In the genomic region with DNA sequence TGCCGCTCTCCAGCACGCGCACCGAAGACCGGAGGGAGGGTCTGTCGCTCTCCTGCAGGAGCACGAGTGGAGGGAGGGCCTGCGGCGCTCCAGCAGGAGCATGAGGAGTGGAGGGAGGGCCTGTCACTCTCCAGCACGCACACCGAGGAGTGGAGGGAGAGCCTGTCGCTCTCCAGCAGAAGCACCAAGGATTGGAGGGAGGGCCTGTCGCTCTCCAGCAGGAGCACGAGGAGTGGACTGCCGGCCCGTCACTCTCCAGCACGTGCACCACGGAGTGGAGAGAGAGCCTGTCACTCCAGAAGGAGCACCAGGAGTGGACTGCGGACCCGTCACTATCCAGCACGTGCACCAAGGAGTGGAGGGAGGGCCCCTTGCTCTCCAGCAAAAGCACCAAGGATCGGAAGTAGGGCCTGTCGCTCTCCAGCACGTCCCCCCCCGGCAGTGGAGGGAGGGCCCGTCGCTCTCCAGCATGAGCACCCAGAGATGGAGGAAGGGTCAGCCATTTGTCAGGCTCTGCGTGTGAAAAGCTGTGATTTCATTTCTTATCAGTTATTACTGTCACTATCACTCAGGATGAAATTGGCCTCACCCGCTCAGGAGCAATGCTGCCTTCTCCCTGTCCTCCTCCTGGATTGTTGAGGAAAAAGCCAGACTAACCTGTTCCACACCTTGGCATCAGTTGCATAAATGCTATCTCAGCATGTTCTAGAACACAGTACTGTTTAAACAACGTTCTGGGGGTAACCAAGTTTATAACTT, we compare ENCODE assay signal across 10 cellular contexts. TPM values are rescaled to one million over a fixed set of nuclear protein-coding genes. Genes with fewer than 3 reads are reported as not detected.
DNase-seq lines count a peak whose midpoint lies in the region; ATAC-seq and TF ChIP-seq lines count a peak whose summit lies in the region.
"Had no signal": no experiment of that assay in that cellular context is flagged by ENCODE, and none has a peak within 500 bp of the region (broad histone marks: within the 10 kb centered on the region; RNA-seq: fewer than 3 reads in every experiment).

No MANE protein-coding gene starts in this region.

- no TSS peak for BruUV-seq in HCT116 (replicated peaks; lab: Mats Ljungman, UMichigan)

- CTCF ChIA-PET in HCT116 (lab: Charles Lee) = no interaction called here
- CTCF ChIA-PET in activated CD8-positive, alpha-beta T cell treated with anti-CD3 and anti-CD28 coated beads for 36 hours (lab: Charles Lee) = no interaction called here

- H3K27me3 ChIP-seq in HCT116 (ENCODE audit: insufficient read depth, low read length) = no peaks in the 10 kb centered on the region
- H3K27me3 ChIP-seq in iPS DF 6.9 (ENCODE audit: control insufficient read depth, insufficient read depth, low read length) = no peaks in the 10 kb centered on the region
- H3K27me3 ChIP-seq: hepatocyte had no signal

- peaks cover 2% of the 10 kb centered on the region for H3K4me1 Mint-ChIP-seq in activated CD8-positive, alpha-beta T cell treated with anti-CD3 and anti-CD28 coated beads for 36 hours (ENCODE audit: low read depth)
- peaks cover 9 to 18% of the 10 kb centered on the region in 2 donors for H3K4me1 Mint-ChIP-seq in stimulated activated naive B cell treated with anti-CD40 and anti-IgM and Interleukin-4, amounts not matched to agents 10 μg/mL and 1 μg/mL and 100 μg/mL, for 72 hours

- H3K9me3 ChIP-seq in HCT116 (ENCODE audit: control insufficient read depth in 1 of 2, insufficient read depth in 1 of 2, low read depth in 1 of 2, low read length in 2 of 2) = no peaks in the 10 kb centered on the region
- no peaks in the 10 kb centered on the region for H3K9me3 ChIP-seq in iPS DF 6.9 (ENCODE audit: control insufficient read depth, insufficient read depth, low read length)
- H3K9me3 ChIP-seq: thoracic aorta had no signal

- no peak for DNase-seq in HCT116 (ENCODE audit: low read depth, low spot score)
- peak; percentile 35 for DNase-seq in activated CD8-positive, alpha-beta T cell treated with anti-CD3 and anti-CD28 coated beads for 36 hours
- peak; percentile 92 for DNase-seq in iPS DF 6.9 (ENCODE audit: low read depth, low spot score)
- DNase-seq in stimulated activated naive B cell treated with anti-CD40 and anti-IgM and Interleukin-4, amounts not matched to agents 10 μg/mL and 1 μg/mL and 100 μg/mL, for 72 hours = no peak
- DNase-seq in HuH-7 (ENCODE audit: low spot score) = no peak
- DNase-seq in COR-L47 (lab: John Stamatoyannopoulos, UW) = no peak
- DNase-seq in foreskin melanocyte = no peak
- DNase-seq: activated naive CD4-positive, alpha-beta T cell treated with anti-CD3 and anti-CD28 coated beads for 36 hours had no signal

- no peak for TF ChIP-seq POLR2A in HCT116 (IDR thresholded peaks at IDR 0.05; ENCODE audit: borderline replicate concordance, extremely low read depth, insufficient read depth, insufficient read length)

- no peak overlapping the region for H3K4me3 ChIP-seq in HCT116 (replicated peaks in 1 of 2; ENCODE audit: low read depth in 1 of 2, low read length in 2 of 2)
- H3K4me3 ChIP-seq in iPS DF 6.9 (ENCODE audit: low read length) = no peak overlapping the region
- H3K4me3 ChIP-seq: hepatocyte, thoracic aorta had no signal

- H3K27ac ChIP-seq in HCT116 (ENCODE audit: low read depth, low read length) = no peak overlapping the region
- H3K27ac ChIP-seq in iPS DF 6.9 (ENCODE audit: low read length) = no peak overlapping the region
- H3K27ac ChIP-seq: hepatocyte, thoracic aorta had no signal

- H2AFZ ChIP-seq in HCT116 (ENCODE audit: low read depth, low read length, poor library complexity, severe bottlenecking) = no peak overlapping the region
- H2AFZ ChIP-seq: hepatocyte had no signal

- H3K9me3 Mint-ChIP-seq in activated CD8-positive, alpha-beta T cell treated with anti-CD3 and anti-CD28 coated beads for 36 hours = no peaks in the 10 kb centered on the region
- H3K9me3 Mint-ChIP-seq in stimulated activated naive B cell treated with anti-CD40 and anti-IgM and Interleukin-4, amounts not matched to agents 10 μg/mL and 1 μg/mL and 100 μg/mL, for 72 hours = no peaks in the 10 kb centered on the region
- H3K9me3 Mint-ChIP-seq: activated naive CD4-positive, alpha-beta T cell treated with anti-CD3 and anti-CD28 coated beads for 36 hours had no signal

- POLR2A ChIA-PET in HCT116 (lab: Charles Lee) = no interaction called here
- POLR2A ChIA-PET in activated CD8-positive, alpha-beta T cell treated with anti-CD3 and anti-CD28 coated beads for 36 hours (lab: Charles Lee) = interaction anchor here (0.7 kb wide), 1 partner anchor 1558 kb away, joined by 6 read pairs; no protein-coding TSS in a partner anchor

- H3K27ac Mint-ChIP-seq in activated CD8-positive, alpha-beta T cell treated with anti-CD3 and anti-CD28 coated beads for 36 hours = no peak overlapping the region
- peak overlapping the region; percentile 57 for H3K27ac Mint-ChIP-seq in stimulated activated naive B cell treated with anti-CD40 and anti-IgM and Interleukin-4, amounts not matched to agents 10 μg/mL and 1 μg/mL and 100 μg/mL, for 72 hours
- H3K27ac Mint-ChIP-seq: activated naive CD4-positive, alpha-beta T cell treated with anti-CD3 and anti-CD28 coated beads for 36 hours had no signal

- H3K79me2 ChIP-seq in HCT116 (ENCODE audit: insufficient read depth, low read length) = no peaks in the 10 kb centered on the region
- H3K79me2 ChIP-seq: hepatocyte had no signal

- TF ChIP-seq RAD21 in HCT116 (IDR thresholded peaks at IDR 0.05; ENCODE audit: low read depth) = no peak

- ATAC-seq in HCT116 = peak; percentile 37
- peak; percentile 83 for ATAC-seq in activated CD8-positive, alpha-beta T cell treated with anti-CD3 and anti-CD28 coated beads for 36 hours
- peak in 1 of 2 donors; percentile 20 for ATAC-seq in stimulated activated naive B cell treated with anti-CD40 and anti-IgM and Interleukin-4, amounts not matched to agents 10 μg/mL and 1 μg/mL and 100 μg/mL, for 72 hours (replicated peaks)

- RAD21 ChIA-PET in HCT116 (lab: Charles Lee; ENCODE audit: low non-redundant PET in 1 of 2, low total read pairs in 2 of 2, uncharacterized antibody in 2 of 2, unreplicated experiment in 2 of 2) = no interaction called here

- no peak overlapping the region for H3K9ac ChIP-seq in HCT116 (ENCODE audit: low read length)

- intact Hi-C loops in HCT116 (cut with micrococcal nuclease) = no loop called here
- intact Hi-C loops in activated CD8-positive, alpha-beta T cell treated with anti-CD3 and anti-CD28 coated beads for 36 hours (cut with micrococcal nuclease) = no loop called here

- WGBS in iPS DF 6.9 (ENCODE audit: insufficient coverage, insufficient read length) = no CpG with 5 or more reads among the region's 30 CpGs

- H3K4me1 ChIP-seq in HCT116 (ENCODE audit: control insufficient read depth in 1 of 2, insufficient read depth in 2 of 2, low read length in 2 of 2) = no peaks in the 10 kb centered on the region
- no peaks in the 10 kb centered on the region for H3K4me1 ChIP-seq in iPS DF 6.9 (ENCODE audit: control insufficient read depth, insufficient read depth, low read length)

- H3K27me3 Mint-ChIP-seq in activated CD8-positive, alpha-beta T cell treated with anti-CD3 and anti-CD28 coated beads for 36 hours = no peaks in the 10 kb centered on the region
- no peaks in the 10 kb centered on the region for H3K27me3 Mint-ChIP-seq in stimulated activated naive B cell treated with anti-CD40 and anti-IgM and Interleukin-4, amounts not matched to agents 10 μg/mL and 1 μg/mL and 100 μg/mL, for 72 hours

- peaks cover 9% of the 10 kb centered on the region for H3K36me3 Mint-ChIP-seq in activated CD8-positive, alpha-beta T cell treated with anti-CD3 and anti-CD28 coated beads for 36 hours (ENCODE audit: low read depth)
- peaks cover 39 to 60% of the 10 kb centered on the region in 2 donors for H3K36me3 Mint-ChIP-seq in stimulated activated naive B cell treated with anti-CD40 and anti-IgM and Interleukin-4, amounts not matched to agents 10 μg/mL and 1 μg/mL and 100 μg/mL, for 72 hours

- no peaks in the 10 kb centered on the region for H3K36me3 ChIP-seq in HCT116 (ENCODE audit: control insufficient read depth in 1 of 2, insufficient read depth in 2 of 2, low read length in 2 of 2)
- peaks cover 7% of the 10 kb centered on the region for H3K36me3 ChIP-seq in iPS DF 6.9 (ENCODE audit: control insufficient read depth, insufficient read depth, low read length)

- H3K4me2 ChIP-seq in HCT116 (ENCODE audit: low read length) = no peak overlapping the region
- H3K4me2 ChIP-seq: hepatocyte had no signal

- H3K4me3 Mint-ChIP-seq in activated CD8-positive, alpha-beta T cell treated with anti-CD3 and anti-CD28 coated beads for 36 hours = no peak overlapping the region
- peak overlapping the region in 1 of 2 donors; percentile 13 for H3K4me3 Mint-ChIP-seq in stimulated activated naive B cell treated with anti-CD40 and anti-IgM and Interleukin-4, amounts not matched to agents 10 μg/mL and 1 μg/mL and 100 μg/mL, for 72 hours
- H3K4me3 Mint-ChIP-seq: activated naive CD4-positive, alpha-beta T cell treated with anti-CD3 and anti-CD28 coated beads for 36 hours had no signal

- no peak for TF ChIP-seq CTCF in HCT116 (IDR thresholded peaks at IDR 0.05 in 2 of 3, conservative IDR thresholded peaks at IDR 0.05 in 1 of 3; ENCODE audit: borderline replicate concordance in 1 of 3, insufficient read depth in 1 of 3, low read depth in 2 of 3, low read length in 2 of 3)
- no peak for TF ChIP-seq CTCF in activated CD8-positive, alpha-beta T cell treated with anti-CD3 and anti-CD28 coated beads for 36 hours (IDR thresholded peaks at IDR 0.05)

- no peaks in the 10 kb centered on the region for H3K9me2 ChIP-seq in HCT116 (ENCODE audit: insufficient read depth)

- no peaks in the 10 kb centered on the region for H4K20me1 ChIP-seq in HCT116 (ENCODE audit: insufficient read depth)

TF ChIP-seq in HCT116, 20 proteins besides CTCF, POLR2A, EP300 and RAD21:
- no peak for TF ChIP-seq EZH2 (IDR thresholded peaks at IDR 0.05)
- no peak for TF ChIP-seq FOSL1 (IDR thresholded peaks at IDR 0.05; ENCODE audit: low read depth)
- no peak for TF ChIP-seq POLR2AphosphoS5 (IDR thresholded peaks at IDR 0.05; ENCODE audit: low read depth, low read length)

RNA-seq across cellular contexts. Expression of gene ADI1, which starts 35.9 kb away (rescaled TPM):
- total RNA-seq in HCT116 (2021; ENCODE audit: unreplicated experiment) = 27.0 TPM
- 14.9 and 20.5 TPM in 2 replicates for polyA plus RNA-seq in HCT116 (2012)
- total RNA-seq in activated CD8-positive, alpha-beta T cell treated with anti-CD3 and anti-CD28 coated beads for 36 hours = 10 to 100 TPM; 15.7 to 18.2 TPM

Comparison
In these comparisons a context has a peak if more than half of its experiments do, and no peak if none do; other contexts are left out.
1. DNase-seq: peak in activated CD8-positive, alpha-beta T cell treated with anti-CD3 and anti-CD28 coated beads for 36 hours (single experiment) and iPS DF 6.9 (single experiment); none in HCT116 (single experiment), stimulated activated naive B cell treated with anti-CD40 and anti-IgM and Interleukin-4, amounts not matched to agents 10 μg/mL and 1 μg/mL and 100 μg/mL, for 72 hours (single experiment), HuH-7 (single experiment), COR-L47 (single experiment) and foreskin melanocyte (single experiment).